26 cellular contexts compared by ENCODE assay signal in genomic region chr3:161989012-161989411, GRCh38.
DNase-seq lines count a peak whose midpoint lies in the region; ATAC-seq, FAIRE-seq and TF ChIP-seq lines count a peak whose summit lies in the region.
"Had no signal": no experiment of that assay in that cellular context is flagged by ENCODE, and none has a peak within 500 bp of the region (broad histone marks: within the 10 kb centered on the region; RNA-seq: fewer than 3 reads in every experiment).

No MANE protein-coding gene starts in this region.

- no peak overlapping the region for H3K4me3 ChIP-seq in GM23248
- H3K4me3 ChIP-seq in PC-3 (ENCODE audit: low read length): no peak overlapping the region
- H3K4me3 ChIP-seq in H1 (ENCODE audit: extremely low read depth in 1 of 4, insufficient read depth in 2 of 4, low read depth in 3 of 4, low read length in 4 of 4): no peak overlapping the region
- no peak overlapping the region for H3K4me3 ChIP-seq in endodermal cell (ENCODE audit: low read length)
- H3K4me3 ChIP-seq: BLaER1, Peyer's patch, SJCRH30 had no signal

- intact Hi-C loops in PC-3 (cut with micrococcal nuclease): no loop called here

- no peak for TF ChIP-seq RAD21 in H1 (IDR thresholded peaks at IDR 0.05 in 1 of 2, conservative IDR thresholded peaks at IDR 0.05 in 1 of 2; ENCODE audit: low read depth in 2 of 2, low read length in 2 of 2)

- BruUV-seq in PC-3 (replicated peaks; lab: Mats Ljungman, UMichigan): no TSS peak

- H3K4me1 ChIP-seq in GM23248 (ENCODE audit: insufficient read depth): peaks cover 10% of the 10 kb centered on the region; the same call in 1 of the 2 replicates
- H3K4me1 ChIP-seq in PC-3 (ENCODE audit: insufficient read depth, low read length): peaks cover 24% of the 10 kb centered on the region
- no peaks in the 10 kb centered on the region for H3K4me1 ChIP-seq in H1 (replicated peaks in 1 of 4; ENCODE audit: control insufficient read depth in 3 of 4, insufficient read depth in 4 of 4, low read length in 3 of 4)
- no peaks in the 10 kb centered on the region for H3K4me1 ChIP-seq in endodermal cell (ENCODE audit: control insufficient read depth, insufficient read depth, low read length)
- H3K4me1 ChIP-seq: BLaER1, Peyer's patch, SJCRH30 had no signal

- no peaks in the 10 kb centered on the region for H3K27me3 Mint-ChIP-seq in endodermal cell (ENCODE audit: insufficient read depth)
- H3K27me3 Mint-ChIP-seq: CD4-positive, CD25-positive, alpha-beta regulatory T cell had no signal

- H3K23me2 ChIP-seq in H1 (ENCODE audit: low read depth, low read length): no peaks in the 10 kb centered on the region

- no peaks in the 10 kb centered on the region for H3K9me2 ChIP-seq in GM23248 (ENCODE audit: insufficient read depth)
- no peaks in the 10 kb centered on the region for H3K9me2 ChIP-seq in PC-3 (replicated peaks; ENCODE audit: low read length)

- no peak for FAIRE-seq in H1 (lab: Jason Lieb, UNC)
- FAIRE-seq: GM18507, HTR-8/SVneo had no signal

- no peak for TF ChIP-seq CTCF in PC-3 (conservative IDR thresholded peaks at IDR 0.05; ENCODE audit: low read depth, low read length)
- no peak for TF ChIP-seq CTCF in H1 (IDR thresholded peaks at IDR 0.05; ENCODE audit: control extremely low read depth in 1 of 3, insufficient read depth in 1 of 3, low read depth in 1 of 3, low read length in 3 of 3)
- TF ChIP-seq CTCF in endodermal cell (conservative IDR thresholded peaks at IDR 0.05): no peak

- H3K4ac ChIP-seq in H1 (replicated peaks; ENCODE audit: insufficient read length, low read depth, low read length): no peak overlapping the region

- no peak overlapping the region for H3K4me3 Mint-ChIP-seq in endodermal cell

- H3K27ac ChIP-seq in GM23248 (no peak overlapping the region), PC-3 (ENCODE audit: low read length) (no peak overlapping the region), H1 (ENCODE audit: low read depth, low read length) (no peak overlapping the region), endodermal cell (ENCODE audit: low read depth, low read length) (no peak overlapping the region)
- H3K27ac ChIP-seq: BLaER1, Peyer's patch, SJCRH30 had no signal

- no peak overlapping the region for H2AK5ac ChIP-seq in H1 (ENCODE audit: low read depth, low read length)

- POLR2A ChIA-PET in PC-3 (lab: Charles Lee; ENCODE audit: unreplicated experiment) (no interaction called here), H1 (lab: Charles Lee; ENCODE audit: partially characterized antibody) (no interaction called here)

- H3F3A ChIP-seq in GM23248 (ENCODE audit: insufficient read depth): peaks cover 16% of the 10 kb centered on the region; the same call in 1 of the 2 replicates
- no peaks in the 10 kb centered on the region for H3F3A ChIP-seq in PC-3 (ENCODE audit: low read length, unreplicated experiment)

- WGBS in GM23248 (ENCODE audit: low coverage in 1 of 2, low lambda C conversion rate in 2 of 2, missing lambda C conversion rate in 2 of 2), 2 experiments: 93 to 97% methylated on average over 1 of the region's 1 CpG
- 91% methylated on average over 1 of the region's 1 CpG; no CpG with 5 or more reads in 1 of the 2 experiments for WGBS in H1 (ENCODE audit: extremely low coverage in 1 of 2, insufficient coverage in 1 of 2, insufficient read length in 1 of 2, insufficient replicate concordance in 2 of 2, low coverage in 1 of 2, low lambda C conversion rate in 2 of 2, missing lambda C conversion rate in 1 of 2), 2 experiments
- 98 to 100% methylated on average over 1 of the region's 1 CpG for WGBS in endodermal cell (ENCODE audit: insufficient coverage in 1 of 2, insufficient read length in 1 of 2), 2 experiments

- H3K4me1 Mint-ChIP-seq in endodermal cell: peaks cover 4% of the 10 kb centered on the region
- H3K4me1 Mint-ChIP-seq: CD4-positive, CD25-positive, alpha-beta regulatory T cell had no signal

- H3K56ac ChIP-seq in H1 (replicated peaks; ENCODE audit: insufficient read length, low read depth, low read length): no peak overlapping the region

- H4K20me1 ChIP-seq in GM23248 (ENCODE audit: insufficient read depth) (no peaks in the 10 kb centered on the region), PC-3 (ENCODE audit: low read length) (no peaks in the 10 kb centered on the region), H1 (replicated peaks in 1 of 2; ENCODE audit: control insufficient read depth in 1 of 2, insufficient read depth in 2 of 2, low read length in 2 of 2) (no peaks in the 10 kb centered on the region)
- H4K20me1 ChIP-seq: BLaER1 had no signal

- no peak overlapping the region for H3K23ac ChIP-seq in H1 (ENCODE audit: insufficient read length)

- H3K79me1 ChIP-seq in H1 (ENCODE audit: low read depth, low read length): no peaks in the 10 kb centered on the region

- H4K5ac ChIP-seq in H1 (ENCODE audit: insufficient read length, low read depth, low read length): no peak overlapping the region

- no peaks in the 10 kb centered on the region for H3K9me3 ChIP-seq in GM23248 (ENCODE audit: low read depth)
- H3K9me3 ChIP-seq in PC-3 (ENCODE audit: low read length): no peaks in the 10 kb centered on the region
- H3K9me3 ChIP-seq in H1 (ENCODE audit: insufficient read depth in 2 of 2, low read depth in 1 of 2, low read length in 1 of 2): no peaks in the 10 kb centered on the region
- no peaks in the 10 kb centered on the region for H3K9me3 ChIP-seq in endodermal cell (ENCODE audit: control insufficient read depth, low read length)
- H3K9me3 ChIP-seq: BLaER1, Peyer's patch, SJCRH30 had no signal

- H3K27me3 ChIP-seq in GM23248 (replicated peaks; ENCODE audit: insufficient read depth): no peaks in the 10 kb centered on the region
- H3K27me3 ChIP-seq in PC-3 (ENCODE audit: low read length): no peaks in the 10 kb centered on the region
- peaks cover 0 to 1% (median 0%) of the 10 kb centered on the region in 4 experiments; a peak in 1 of 7 replicates for H3K27me3 ChIP-seq in H1 (replicated peaks in 1 of 4; ENCODE audit: control insufficient read depth in 3 of 4, extremely low read depth in 1 of 4, insufficient read depth in 3 of 4, low read length in 3 of 4)
- no peaks in the 10 kb centered on the region for H3K27me3 ChIP-seq in endodermal cell (ENCODE audit: control insufficient read depth, insufficient read depth, low read length, poor library complexity, severe bottlenecking)
- H3K27me3 ChIP-seq: BLaER1, Peyer's patch, SJCRH30 had no signal

- no peaks in the 10 kb centered on the region for H3K36me3 ChIP-seq in GM23248 (ENCODE audit: low read depth)
- H3K36me3 ChIP-seq in PC-3 (ENCODE audit: low read depth, low read length): no peaks in the 10 kb centered on the region
- H3K36me3 ChIP-seq in H1 (ENCODE audit: control insufficient read depth in 2 of 4, insufficient read depth in 4 of 4, low read length in 3 of 4): no peaks in the 10 kb centered on the region
- no peaks in the 10 kb centered on the region for H3K36me3 ChIP-seq in endodermal cell (ENCODE audit: control insufficient read depth, insufficient read depth, low read length)
- H3K36me3 ChIP-seq: BLaER1, Peyer's patch, SJCRH30 had no signal

- no peak for TF ChIP-seq EP300 in H1 (IDR thresholded peaks at IDR 0.05; ENCODE audit: borderline replicate concordance in 1 of 2, low read depth in 2 of 2, low read length in 2 of 2)

- no peak overlapping the region for H2BK20ac ChIP-seq in H1 (ENCODE audit: low read length)

- no peaks in the 10 kb centered on the region for H3K79me2 ChIP-seq in GM23248 (ENCODE audit: insufficient read depth)
- H3K79me2 ChIP-seq in PC-3 (ENCODE audit: low read length): no peaks in the 10 kb centered on the region
- H3K79me2 ChIP-seq in H1 (ENCODE audit: control insufficient read depth in 1 of 2, insufficient read depth in 2 of 2, low read length in 2 of 2): no peaks in the 10 kb centered on the region

- H4K8ac ChIP-seq in H1 (ENCODE audit: extremely low read depth, insufficient read depth, low read length): no peak overlapping the region

- in situ Hi-C loops in ACHN (cut with HindIII; ENCODE audit: low pct_ligation_motif_present, low pct_unique_long_range_greater_than_20kb, low sequenced_read_pairs) (no loop called here), GM23248 (cut with MboI) (no loop called here)

- CTCF ChIA-PET in PC-3 (lab: Charles Lee): no interaction called here
- CTCF ChIA-PET in H1 (lab: Charles Lee; ENCODE audit: partially characterized antibody): no interaction called here

- no peak overlapping the region for H3K27ac Mint-ChIP-seq in endodermal cell
- H3K27ac Mint-ChIP-seq: CD4-positive, CD25-positive, alpha-beta regulatory T cell had no signal

- no peaks in the 10 kb centered on the region for H3K36me3 Mint-ChIP-seq in endodermal cell (ENCODE audit: low read depth)
- H3K36me3 Mint-ChIP-seq: CD4-positive, CD25-positive, alpha-beta regulatory T cell had no signal

- no peak overlapping the region for H2BK12ac ChIP-seq in H1 (ENCODE audit: low read depth, low read length)

- H3K9me3 Mint-ChIP-seq in endodermal cell: peaks cover 1% of the 10 kb centered on the region

- H2BK120ac ChIP-seq in H1 (replicated peaks; ENCODE audit: low read depth, low read length): no peak overlapping the region

- no peak overlapping the region for H4K91ac ChIP-seq in H1 (replicated peaks; ENCODE audit: insufficient read length, low read length)

- no peak for TF ChIP-seq POLR2A in H1 (IDR thresholded peaks at IDR 0.05; ENCODE audit: control extremely low read depth in 1 of 2, low read depth in 2 of 2, low read length in 2 of 2)

- H3K9ac ChIP-seq in GM23248 (no peak overlapping the region), PC-3 (ENCODE audit: low read length) (no peak overlapping the region), H1 (replicated peaks in 1 of 4; ENCODE audit: extremely low read depth in 1 of 4, low read depth in 3 of 4, low read length in 3 of 4) (no peak overlapping the region), endodermal cell (ENCODE audit: extremely low read depth, low read length, poor library complexity, severe bottlenecking) (no peak overlapping the region)
- H3K9ac ChIP-seq: BLaER1 had no signal

- no peak overlapping the region for H3K14ac ChIP-seq in H1 (ENCODE audit: insufficient read length)

- H3K4me2 ChIP-seq in GM23248 (ENCODE audit: unreplicated experiment) (no peak overlapping the region), PC-3 (ENCODE audit: low read length) (no peak overlapping the region), H1 (ENCODE audit: insufficient read depth in 1 of 2, low read depth in 2 of 2, low read length in 2 of 2) (no peak overlapping the region)
- H3K4me2 ChIP-seq: BLaER1 had no signal

- H2BK15ac ChIP-seq in H1 (ENCODE audit: low read length): no peak overlapping the region

- H2AFZ ChIP-seq in GM23248 (no peak overlapping the region), PC-3 (ENCODE audit: low read length) (no peak overlapping the region), H1 (ENCODE audit: low read length) (peak overlapping the region; percentile 2; the same call in 1 of the 2 replicates)

- no peak overlapping the region for H3K18ac ChIP-seq in H1 (ENCODE audit: extremely low read depth, low read length)

- ATAC-seq in PC-3 (peak; percentile 77), HG02981 (IDR thresholded peaks at IDR 0.05; ENCODE audit: unreplicated experiment) (no peak)
- ATAC-seq: Right ventricle myocardium inferior, SK-N-SH treated with all-trans-retinoic acid at 6 μM for 48 hours had no signal

- peak; percentile 3 for DNase-seq in ACHN
- DNase-seq in GM23248: peak; percentile 30
- peak; percentile 75 for DNase-seq in PC-3
- DNase-seq in H1 (ENCODE audit: low read depth in 1 of 2, low spot score in 2 of 2): no peak
- DNase-seq in stimulated activated CD4-positive, alpha-beta T cell treated with anti-CD3 and anti-CD28 coated beads, Interleukin-2, amount 100 ng/mL, for 48 hours: no peak
- no peak for DNase-seq in endodermal cell
- DNase-seq in stimulated activated CD4-positive, alpha-beta T cell treated with anti-CD3 and anti-CD28 coated beads, Interleukin-4, amount 100 ng/mL, for 4 hours: no peak
- DNase-seq: 8988T; CD4-positive, CD25-positive, alpha-beta regulatory T cell; GOT3; KBM-7; NCI-H1048; NCI-H1417; NCI-H1694; NCI-H2029 treated with DMSO at 0.1 percent for 48 hours; NCI-H2227 treated with DMSO at 0.1 percent for 48 hours; NCI-H69; Peyer's patch; SJCRH30; T-helper 2 cell had no signal

- H2BK5ac ChIP-seq in H1 (ENCODE audit: low read depth, low read length): no peak overlapping the region

Comparison
In these comparisons a context has a peak if more than half of its experiments do, and no peak if none do; other contexts are left out.
1. DNase-seq: peak in ACHN (single experiment), GM23248 (single experiment) and PC-3 (single experiment); none in H1 (0 of 2), stimulated activated CD4-positive, alpha-beta T cell treated with anti-CD3 and anti-CD28 coated beads, Interleukin-2, amount 100 ng/mL, for 48 hours (0 of 2), endodermal cell (single experiment) and stimulated activated CD4-positive, alpha-beta T cell treated with anti-CD3 and anti-CD28 coated beads, Interleukin-4, amount 100 ng/mL, for 4 hours (0 of 2).